ENCODE assay signal across 1 cellular context in genomic region chr3:193711523-193711963, GRCh38.
A peak's percentile ranks its signal among the peaks of the same experiment; 100 is the strongest.
TF ChIP-seq lines count a peak whose summit lies in the region.

No MANE protein-coding gene starts in this region.

TF ChIP-seq in HepG2, 621 proteins besides CTCF, POLR2A, EP300 and RAD21 (continued from another document and continues in another):
- TF ChIP-seq ZNF362 (CRISPR knock-in tag; IDR thresholded peaks at IDR 0.05; ENCODE audit: borderline replicate concordance) = peak; percentile 31; the same call in 1 of the 2 replicates
- TF ChIP-seq ZNF597 (CRISPR knock-in tag; IDR thresholded peaks at IDR 0.05) = no peak
- TF ChIP-seq NR2F2 (IDR thresholded peaks at IDR 0.05; ENCODE audit: borderline replicate concordance, low read depth) = peak; percentile 97
- peak; percentile 57; the same call in 1 of the 2 replicates for TF ChIP-seq ETV6 (CRISPR knock-in tag; conservative IDR thresholded peaks at IDR 0.05)
- no peak for TF ChIP-seq IRF1 (CRISPR knock-in tag; IDR thresholded peaks at IDR 0.05; ENCODE audit: low read depth)
- TF ChIP-seq MAX (IDR thresholded peaks at IDR 0.05) = peak; percentile 73
- TF ChIP-seq ATF3 (CRISPR knock-in tag; IDR thresholded peaks at IDR 0.05) = peak; percentile 44; the same call in 1 of the 2 replicates
- TF ChIP-seq GLI4 (CRISPR knock-in tag; IDR thresholded peaks at IDR 0.05; ENCODE audit: borderline replicate concordance) = no peak
- TF ChIP-seq ZFP91 (CRISPR knock-in tag; IDR thresholded peaks at IDR 0.05; ENCODE audit: borderline replicate concordance) = no peak; the same call in none of the 2 replicates
- TF ChIP-seq MAZ (IDR thresholded peaks at IDR 0.05; ENCODE audit: borderline replicate concordance, low read depth, low read length) = peak; percentile 65; the same call in 1 of the 2 replicates
- no peak; the same call in 1 of the 2 replicates for TF ChIP-seq MAZ (CRISPR knock-in tag; IDR thresholded peaks at IDR 0.05; ENCODE audit: low read depth)
- no peak for TF ChIP-seq HDAC6 (IDR thresholded peaks at IDR 0.05; ENCODE audit: low read depth, low read length)
- TF ChIP-seq BCL6 (CRISPR knock-in tag; IDR thresholded peaks at IDR 0.05) = peak; percentile 99
- TF ChIP-seq ZNF567 (CRISPR knock-in tag; IDR thresholded peaks at IDR 0.05; ENCODE audit: borderline replicate concordance) = no peak
- no peak for TF ChIP-seq ZBTB43 (CRISPR knock-in tag; conservative IDR thresholded peaks at IDR 0.05)
- no peak for TF ChIP-seq ZNF34 (CRISPR knock-in tag; IDR thresholded peaks at IDR 0.05; ENCODE audit: borderline replicate concordance)
- peak; percentile 92 for TF ChIP-seq KDM6A (CRISPR knock-in tag; IDR thresholded peaks at IDR 0.05; ENCODE audit: low read depth)
- TF ChIP-seq HMG20B (CRISPR knock-in tag; conservative IDR thresholded peaks at IDR 0.05) = peak; percentile 82; the same call in 1 of the 2 replicates
- no peak for TF ChIP-seq ZNF326 (CRISPR knock-in tag; IDR thresholded peaks at IDR 0.05; ENCODE audit: borderline replicate concordance)
- TF ChIP-seq ISL2 (CRISPR knock-in tag; IDR thresholded peaks at IDR 0.05) = peak; percentile 83
- peak; percentile 98 for TF ChIP-seq RXRA (CRISPR knock-in tag; IDR thresholded peaks at IDR 0.05)
- peak; percentile 59; the same call in 1 of the 2 replicates for TF ChIP-seq IRF9 (CRISPR knock-in tag; IDR thresholded peaks at IDR 0.05; ENCODE audit: borderline replicate concordance)
- TF ChIP-seq RXRB (CRISPR knock-in tag; IDR thresholded peaks at IDR 0.05; ENCODE audit: borderline replicate concordance) = peak; percentile 97
- TF ChIP-seq MLX (CRISPR knock-in tag; IDR thresholded peaks at IDR 0.05) = peak; percentile 89
- TF ChIP-seq MIER3 (CRISPR knock-in tag; IDR thresholded peaks at IDR 0.05; ENCODE audit: borderline replicate concordance) = peak; percentile 82; the same call in 1 of the 2 replicates
- no peak for TF ChIP-seq ZNF512B (CRISPR knock-in tag; IDR thresholded peaks at IDR 0.05; ENCODE audit: borderline replicate concordance)
- peak; percentile 27; the same call in 1 of the 2 replicates for TF ChIP-seq ZFY (CRISPR knock-in tag; IDR thresholded peaks at IDR 0.05)
- no peak for TF ChIP-seq ZNF484 (CRISPR knock-in tag; IDR thresholded peaks at IDR 0.05; ENCODE audit: borderline replicate concordance, low read depth)
- no peak for TF ChIP-seq HNRNPLL (IDR thresholded peaks at IDR 0.05; ENCODE audit: low read depth, low read length, poor library complexity, severe bottlenecking)
- TF ChIP-seq CBX5 (CRISPR knock-in tag; IDR thresholded peaks at IDR 0.05; ENCODE audit: borderline replicate concordance) = peak; percentile 89; the same call in 1 of the 2 replicates
- peak; percentile 84; the same call in 1 of the 2 replicates for TF ChIP-seq SIN3A (IDR thresholded peaks at IDR 0.05; ENCODE audit: borderline replicate concordance, low read depth, low read length)
- no peak; the same call in 1 of the 2 replicates for TF ChIP-seq ZNF451 (CRISPR knock-in tag; IDR thresholded peaks at IDR 0.05)
- peak; percentile 65 for TF ChIP-seq HDAC1 (CRISPR knock-in tag; IDR thresholded peaks at IDR 0.05)
- TF ChIP-seq ZFYVE20 (CRISPR knock-in tag; IDR thresholded peaks at IDR 0.05; ENCODE audit: borderline replicate concordance, low read depth) = no peak
- peak; percentile 19; the same call in 1 of the 2 replicates for TF ChIP-seq BHLHE40 (IDR thresholded peaks at IDR 0.05; ENCODE audit: low read length)
- 0 out of 2 replicates have a peak, but pooled peaks have one; percentile 20 for TF ChIP-seq ZBTB44 (CRISPR knock-in tag; IDR thresholded peaks at IDR 0.05)
- 0 out of 2 replicates have a peak, but pooled peaks have one; percentile 46 for TF ChIP-seq HOMEZ (CRISPR knock-in tag; IDR thresholded peaks at IDR 0.05; ENCODE audit: low read depth)
- no peak for TF ChIP-seq TBP (CRISPR knock-in tag; IDR thresholded peaks at IDR 0.05)
- TF ChIP-seq TARDBP (CRISPR knock-in tag; IDR thresholded peaks at IDR 0.05) = peak; percentile 70; the same call in 1 of the 2 replicates
- TF ChIP-seq ZNF296 (CRISPR knock-in tag; conservative IDR thresholded peaks at IDR 0.05) = peak; percentile 99
- peak; percentile 76 for TF ChIP-seq FOSL2 (CRISPR knock-in tag; IDR thresholded peaks at IDR 0.05)
- TF ChIP-seq FOXK1 (CRISPR knock-in tag; IDR thresholded peaks at IDR 0.05; ENCODE audit: borderline replicate concordance, low read depth) = peak; percentile 73; the same call in 1 of the 2 replicates
- peak; percentile 55; the same call in 1 of the 2 replicates for TF ChIP-seq TCF7 (IDR thresholded peaks at IDR 0.05; ENCODE audit: low read depth)
